ENCODE assay signal across 16 cellular contexts in genomic region chr6:35490821-35491557, GRCh38. TPM values are rescaled to one million over a fixed set of nuclear protein-coding genes. Genes with fewer than 3 reads are reported as not detected.
DNase-seq lines count a peak whose midpoint lies in the region; ATAC-seq and TF ChIP-seq lines count a peak whose summit lies in the region.
"Had no signal": no experiment of that assay in that cellular context is flagged by ENCODE, and none has a peak within 500 bp of the region (broad histone marks: within the 10 kb centered on the region; RNA-seq: fewer than 3 reads in every experiment).

No MANE protein-coding gene starts in this region.

- TF ChIP-seq CTCF in neural crest cell (conservative IDR thresholded peaks at IDR 0.05): no peak
- no peak for TF ChIP-seq CTCF in upper lobe of left lung (IDR thresholded peaks at IDR 0.05)

- peaks cover 20 to 59% of the 10 kb centered on the region in 2 donors for H3K4me1 ChIP-seq in esophagus (ENCODE audit: control insufficient read depth in 2 of 2, insufficient read depth in 2 of 2, low read length in 1 of 2)
- H3K4me1 ChIP-seq in upper lobe of left lung: peaks cover 66 to 82% (median 76%) of the 10 kb centered on the region in 4 donors

- H3K4me3 ChIP-seq in esophagus (ENCODE audit: low read depth in 1 of 2, low read length in 2 of 2) (no peak overlapping the region), upper lobe of left lung (no peak overlapping the region)
- H3K4me3 ChIP-seq: SJSA1 had no signal

- no peak for TF ChIP-seq EP300 in upper lobe of left lung (IDR thresholded peaks at IDR 0.05)

- H3K27ac ChIP-seq in esophagus (ENCODE audit: low read depth in 2 of 2, low read length in 1 of 2): peak overlapping the region; percentile 90 to 93
- H3K27ac ChIP-seq in upper lobe of left lung: peak overlapping the region in 3 of 4 donors; percentile 65 to 73 (median 71)
- H3K27ac ChIP-seq: SJSA1 had no signal

- H3K9me3 Mint-ChIP-seq in neural crest cell: no peaks in the 10 kb centered on the region
- no peaks in the 10 kb centered on the region for H3K9me3 Mint-ChIP-seq in activated naive CD4-positive, alpha-beta T cell treated with anti-CD3 and anti-CD28 coated beads for 36 hours
- H3K9me3 Mint-ChIP-seq: natural killer cell had no signal

- 44 to 61% methylated on average over 8 of the region's 8 CpGs for WGBS in esophagus, 2 donors
- 59 to 68% methylated on average over 8 of the region's 8 CpGs for WGBS in upper lobe of left lung, 2 donors

- intact Hi-C loops in activated naive CD4-positive, alpha-beta T cell treated with anti-CD3 and anti-CD28 coated beads for 36 hours (cut with micrococcal nuclease): no loop called here

- DNase-seq in NCI-H82 (lab: John Stamatoyannopoulos, UW): peak; percentile 55
- no peak for DNase-seq in NCI-H82 treated with DMSO at 0.1 percent for 48 hours (lab: John Stamatoyannopoulos, UW; ENCODE audit: unreplicated experiment)
- no peak for DNase-seq in neural crest cell (ENCODE audit: low read depth, low spot score)
- no peak for DNase-seq in upper lobe of left lung
- no peak for DNase-seq in NCI-H128 (lab: John Stamatoyannopoulos, UW; ENCODE audit: unreplicated experiment)
- no peak for DNase-seq in activated naive CD4-positive, alpha-beta T cell treated with anti-CD3 and anti-CD28 coated beads for 36 hours
- no peak for DNase-seq in activated T-cell treated with anti-CD3 and anti-CD28 coated beads, Interleukin-2, amount 50 U/mL, for 1 hour
- DNase-seq: 8988T; activated effector memory CD4-positive, alpha-beta T cell treated with anti-CD3 and anti-CD28 coated beads, Interleukin-2, amount 50 U/mL, for 16 hours; dermis blood vessel endothelial cell; DMS79 treated with DMSO at 0.1 percent for 48 hours; Karpas-422; natural killer cell; stimulated activated CD4-positive, alpha-beta T cell treated with anti-CD3 and anti-CD28 coated beads, Interleukin-4, amount 100 ng/mL, for 4 hours had no signal

- no peaks in the 10 kb centered on the region for H3K36me3 Mint-ChIP-seq in neural crest cell (ENCODE audit: low read depth)
- H3K36me3 Mint-ChIP-seq in activated naive CD4-positive, alpha-beta T cell treated with anti-CD3 and anti-CD28 coated beads for 36 hours (ENCODE audit: low read depth): no peaks in the 10 kb centered on the region
- H3K36me3 Mint-ChIP-seq: natural killer cell had no signal

- no peaks in the 10 kb centered on the region for H3K9me3 ChIP-seq in esophagus (ENCODE audit: control insufficient read depth in 2 of 2, insufficient read depth in 1 of 2, low read depth in 1 of 2, low read length in 1 of 2)
- no peaks in the 10 kb centered on the region for H3K9me3 ChIP-seq in upper lobe of left lung
- H3K9me3 ChIP-seq: SJSA1 had no signal

- peak overlapping the region; percentile 83 for H3K4me3 Mint-ChIP-seq in neural crest cell
- H3K4me3 Mint-ChIP-seq in activated naive CD4-positive, alpha-beta T cell treated with anti-CD3 and anti-CD28 coated beads for 36 hours: no peak overlapping the region
- H3K4me3 Mint-ChIP-seq: natural killer cell had no signal

- peak overlapping the region; percentile 46 for H3K27ac Mint-ChIP-seq in neural crest cell (ENCODE audit: unreplicated experiment)
- H3K27ac Mint-ChIP-seq in activated naive CD4-positive, alpha-beta T cell treated with anti-CD3 and anti-CD28 coated beads for 36 hours: no peak overlapping the region
- H3K27ac Mint-ChIP-seq: natural killer cell had no signal

- TF ChIP-seq POLR2A in upper lobe of left lung (IDR thresholded peaks at IDR 0.05): no peak

- CTCF ChIA-PET in activated naive CD4-positive, alpha-beta T cell treated with anti-CD3 and anti-CD28 coated beads for 36 hours (lab: Charles Lee): no interaction called here

- no peaks in the 10 kb centered on the region for H3K27me3 Mint-ChIP-seq in neural crest cell (ENCODE audit: low read depth)
- H3K27me3 Mint-ChIP-seq in activated naive CD4-positive, alpha-beta T cell treated with anti-CD3 and anti-CD28 coated beads for 36 hours (ENCODE audit: low read depth): no peaks in the 10 kb centered on the region

- H3K27me3 ChIP-seq in esophagus (ENCODE audit: control insufficient read depth in 1 of 2, insufficient read depth in 2 of 2, low read length in 2 of 2) (no peaks in the 10 kb centered on the region), upper lobe of left lung (no peaks in the 10 kb centered on the region)
- H3K27me3 ChIP-seq: SJSA1 had no signal

- peaks cover 71% of the 10 kb centered on the region for H3K4me1 Mint-ChIP-seq in neural crest cell
- H3K4me1 Mint-ChIP-seq in activated naive CD4-positive, alpha-beta T cell treated with anti-CD3 and anti-CD28 coated beads for 36 hours (ENCODE audit: low read depth): peaks cover 13% of the 10 kb centered on the region

- no peak for ATAC-seq in upper lobe of left lung (ENCODE audit: low FRiP score in 2 of 2)
- ATAC-seq: natural killer cell had no signal

- H3K36me3 ChIP-seq in esophagus (ENCODE audit: control insufficient read depth in 2 of 2, insufficient read depth in 2 of 2, low read length in 1 of 2) (peaks cover 0 to 5% of the 10 kb centered on the region in 2 donors), upper lobe of left lung (no peaks in the 10 kb centered on the region)

RNA-seq across cellular contexts. Expression of gene TEAD3, which starts 5.9 kb away (rescaled TPM):
- polyA plus RNA-seq in esophagus: 10 to 100 TPM; 28.6 to 29.1 TPM
- total RNA-seq in neural crest cell (18.0 and 19.2 TPM in 2 replicates), upper lobe of left lung (10 to 100 TPM; 19.0 to 28.2 (median 21.2) TPM)
- total RNA-seq in activated naive CD4-positive, alpha-beta T cell treated with anti-CD3 and anti-CD28 coated beads for 36 hours: 1 to 10 TPM; 1.1 to 1.4 TPM

RNA-seq across cellular contexts. Expression of gene TULP1, which starts 21.7 kb away (rescaled TPM):
- under 1 TPM; 0.08 TPM for polyA plus RNA-seq in esophagus
- total RNA-seq in neural crest cell (not detected in 2 replicates), upper lobe of left lung (not detected)
- total RNA-seq in activated naive CD4-positive, alpha-beta T cell treated with anti-CD3 and anti-CD28 coated beads for 36 hours: not detected
- total RNA-seq: dermis blood vessel endothelial cell, natural killer cell, SJSA1 had no signal

RNA-seq across cellular contexts. Expression of gene RPL10A, which starts 22.8 kb away (rescaled TPM):
- 1,000 to 10,000 TPM in 1 of 2 donors, 100 to 1,000 TPM in 1; 735 to 2,438 TPM for polyA plus RNA-seq in esophagus
- 1,717 and 1,733 TPM in 2 replicates for total RNA-seq in neural crest cell
- total RNA-seq in upper lobe of left lung: 1,000 to 10,000 TPM in 2 of 6 donors, 100 to 1,000 TPM in 4; 474 to 1,092 (median 918) TPM
- total RNA-seq in activated naive CD4-positive, alpha-beta T cell treated with anti-CD3 and anti-CD28 coated beads for 36 hours: 1,000 to 10,000 TPM; 2,437 to 2,507 TPM

RNA-seq across cellular contexts. Expression of gene FANCE, which starts 38.9 kb away (rescaled TPM):
- 1 to 10 TPM; 4.6 to 6.3 TPM for polyA plus RNA-seq in esophagus
- total RNA-seq in neural crest cell (18.8 and 20.4 TPM in 2 replicates), upper lobe of left lung (10 to 100 TPM in 3 of 6 donors, 1 to 10 TPM in 3; 6.1 to 13.3 (median 9.3) TPM)
- 10 to 100 TPM; 16.3 TPM for total RNA-seq in activated naive CD4-positive, alpha-beta T cell treated with anti-CD3 and anti-CD28 coated beads for 36 hours
